11 cellular contexts compared by ENCODE assay signal in genomic region chr21:37862536-37862935, GRCh38. TPM values are rescaled to one million over a fixed set of nuclear protein-coding genes. Genes with fewer than 3 reads are reported as not detected.
DNase-seq lines count a peak whose midpoint lies in the region; ATAC-seq and TF ChIP-seq lines count a peak whose summit lies in the region.
"Had no signal": no experiment of that assay in that cellular context is flagged by ENCODE, and none has a peak within 500 bp of the region (broad histone marks: within the 10 kb centered on the region; RNA-seq: fewer than 3 reads in every experiment).

No MANE protein-coding gene starts in this region.

- no peaks in the 10 kb centered on the region for H3K4me1 Mint-ChIP-seq in immature natural killer cell

- H3K9me3 ChIP-seq in cardiac muscle cell (ENCODE audit: low read depth): no peaks in the 10 kb centered on the region
- H3K9me3 ChIP-seq: gastrocnemius medialis had no signal

- H3K4me1 ChIP-seq in cardiac muscle cell (ENCODE audit: low read depth): no peaks in the 10 kb centered on the region
- H3K4me1 ChIP-seq: gastrocnemius medialis had no signal

- no peak overlapping the region for H3K27ac Mint-ChIP-seq in immature natural killer cell

- no peak overlapping the region for H3K4me3 Mint-ChIP-seq in immature natural killer cell

- intact Hi-C loops in cardiac septum (cut with DNase I): no loop called here

- H3K27ac ChIP-seq in cardiac muscle cell: no peak overlapping the region
- H3K27ac ChIP-seq: C4-2B, gastrocnemius medialis, SK-N-MC had no signal

- H3K27me3 ChIP-seq in cardiac muscle cell: no peaks in the 10 kb centered on the region
- H3K27me3 ChIP-seq: gastrocnemius medialis had no signal

- ATAC-seq in HG03196 (IDR thresholded peaks at IDR 0.05; ENCODE audit: unreplicated experiment): no peak

- no peak overlapping the region for H3K4me3 ChIP-seq in cardiac muscle cell
- H3K4me3 ChIP-seq: gastrocnemius medialis, SK-N-MC had no signal

- no peaks in the 10 kb centered on the region for H3K36me3 ChIP-seq in cardiac muscle cell
- H3K36me3 ChIP-seq: gastrocnemius medialis had no signal

- DNase-seq in cardiac muscle cell (ENCODE audit: low read depth in 1 of 2, low spot score in 1 of 2) (peak; percentile 9 to 72), cardiac septum (ENCODE audit: low spot score) (no peak), NCI-H446 treated with DMSO at 0.1 percent for 48 hours (lab: John Stamatoyannopoulos, UW) (peak; percentile 77), cerebellar cortex (ENCODE audit: low spot score) (peak; percentile 80), pons (ENCODE audit: low spot score) (peak; percentile 56), immature natural killer cell (no peak), NCI-H2029 treated with DMSO at 0.1 percent for 48 hours (lab: John Stamatoyannopoulos, UW) (no peak)
- DNase-seq: gastrocnemius medialis had no signal

- no peak for TF ChIP-seq CTCF in cardiac muscle cell (IDR thresholded peaks at IDR 0.05; ENCODE audit: low read depth, low read length)

- peaks cover 4 to 11% (median 10%) of the 10 kb centered on the region in 3 donors for H3K27me3 Mint-ChIP-seq in immature natural killer cell (ENCODE audit: low read depth in 3 of 3)

- H3K36me3 Mint-ChIP-seq in immature natural killer cell: no peaks in the 10 kb centered on the region

- no peaks in the 10 kb centered on the region for H3K9me3 Mint-ChIP-seq in immature natural killer cell

RNA-seq across cellular contexts. Expression of gene KCNJ6, which starts 53.7 kb away (rescaled TPM):
- total RNA-seq in cardiac muscle cell: not detected in 2 replicates
- 0.22 TPM in 1 of 2 replicates, not detected in the other for polyA plus RNA-seq in cardiac muscle cell
- total RNA-seq in cardiac septum: not detected
- polyA plus RNA-seq in immature natural killer cell: not detected
- total RNA-seq: gastrocnemius medialis had no signal

Comparison
In these comparisons a context has a peak if more than half of its experiments do, and no peak if none do; other contexts are left out.
1. DNase-seq: peak in cardiac muscle cell (2 of 2), NCI-H446 treated with DMSO at 0.1 percent for 48 hours (single experiment), cerebellar cortex (single experiment) and pons (single experiment); none in cardiac septum (single experiment), immature natural killer cell (0 of 3) and NCI-H2029 treated with DMSO at 0.1 percent for 48 hours (single experiment).